ENCODE assay signal across 35 cellular contexts in the genomic region with DNA sequence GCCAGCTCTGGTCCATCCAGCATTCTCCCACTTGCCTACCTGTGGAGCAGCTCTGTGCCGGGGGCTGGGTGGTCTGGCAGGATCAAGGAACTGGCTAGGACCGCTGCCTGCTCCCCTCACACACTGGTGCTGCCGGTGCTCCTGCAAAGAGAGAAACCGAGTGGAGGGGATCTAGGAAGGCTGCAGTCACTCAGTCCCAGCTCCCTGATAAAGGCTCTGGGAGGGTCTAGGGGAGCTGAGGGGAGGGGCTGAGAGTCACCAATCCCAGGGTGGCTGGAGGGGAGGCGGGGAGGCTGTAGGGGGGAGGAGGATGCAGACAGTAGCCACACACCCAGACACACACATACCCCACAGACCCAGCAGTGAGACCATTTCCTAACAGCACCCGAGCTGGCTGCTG. TPM values are rescaled to one million over a fixed set of nuclear protein-coding genes. Genes with fewer than 3 reads are reported as not detected.
A peak's percentile ranks its signal among the peaks of the same experiment; 100 is the strongest.
DNase-seq lines count a peak whose midpoint lies in the region; ATAC-seq, FAIRE-seq and TF ChIP-seq lines count a peak whose summit lies in the region.
"Had no signal": no experiment of that assay in that cellular context is flagged by ENCODE, and none has a peak within 500 bp of the region (broad histone marks: within the 10 kb centered on the region; RNA-seq: fewer than 3 reads in every experiment).

A gene (minus strand): TSS at position 182 of the 400 bp plus-strand sequence. CDS start 732 bp downstream, outside the sequence.

- ATAC-seq in HepG2 (peak; percentile 55), right lobe of liver (no peak), WTC11 (peak; percentile 91), HG02763 (IDR thresholded peaks at IDR 0.05; ENCODE audit: unreplicated experiment) (no peak)
- ATAC-seq: activated CD4-positive, alpha-beta T cell treated with anti-CD3 and anti-CD28 coated beads for 36 hours; foreskin keratinocyte; stimulated activated naive CD8-positive, alpha-beta T cell treated with anti-CD3 and anti-CD28 coated beads, Interleukin-15, amount 100 ng/mL, for 72 hours had no signal

- no peak for TF ChIP-seq RAD21 in HepG2 (CRISPR knock-in tag; IDR thresholded peaks at IDR 0.05)

- H3K27ac ChIP-seq in HepG2 (ENCODE audit: extremely low read length, insufficient read depth, low read length) (no peak within 1 kb of the TSS), right lobe of liver (no peak within 1 kb of the TSS), vagina (no peak within 1 kb of the TSS), esophagus squamous epithelium (no peak within 1 kb of the TSS)
- H3K27ac ChIP-seq: A549, ascending aorta, BLaER1, epithelial cell of prostate, foreskin keratinocyte, ovary, PC-9, tibial nerve had no signal

- no peak for TF ChIP-seq EP300 in HepG2 (IDR thresholded peaks at IDR 0.05; ENCODE audit: low read depth in 2 of 2, low read length in 2 of 2)
- no peak for TF ChIP-seq EP300 in HepG2 (CRISPR knock-in tag; IDR thresholded peaks at IDR 0.05; ENCODE audit: borderline replicate concordance)

- no peaks in the 10 kb centered on the region for H4K20me1 ChIP-seq in HepG2 (ENCODE audit: insufficient read depth, low read length)
- H4K20me1 ChIP-seq: BLaER1 had no signal

- CTCF ChIA-PET in HepG2 (lab: Yijun Ruan, JAX; ENCODE audit: low intra/inter-chr PET ratio, low total read pairs) (no interaction called here), WTC11 (lab: Charles Lee) (interaction anchor here (0.6 to 2.4 kb wide), 16 partner anchors 9 to 380 kb away, joined by 3 to 19 read pairs (median 4); a partner anchor contains a TSS)

- no peak within 1 kb of the TSS for H3K4me3 ChIP-seq in HepG2 (replicated peaks in 1 of 3; ENCODE audit: insufficient read depth in 1 of 3, low read depth in 2 of 3, low read length in 3 of 3)
- H3K4me3 ChIP-seq in right lobe of liver = no peak within 1 kb of the TSS
- no peak within 1 kb of the TSS for H3K4me3 ChIP-seq in vagina
- no peak within 1 kb of the TSS for H3K4me3 ChIP-seq in esophagus squamous epithelium
- H3K4me3 ChIP-seq: A549, ascending aorta, BLaER1, ovary, PC-9, tibial nerve had no signal

- H3K36me3 Mint-ChIP-seq in WTC11 = no peaks in the 10 kb centered on the region
- H3K36me3 Mint-ChIP-seq: activated naive CD8-positive, alpha-beta T cell; IgD-negative memory B cell; naive B cell had no signal

- H3K79me2 ChIP-seq in HepG2 (ENCODE audit: insufficient read depth, low read length) = no peaks in the 10 kb centered on the region

- in situ Hi-C loops in HepG2 (cut with HindIII; ENCODE audit: extremely low pct_ligation_motif_present, low pct_unique_long_range_greater_than_20kb) = no loop called here

- peaks cover 4% of the 10 kb centered on the region for H3K27me3 Mint-ChIP-seq in WTC11 (ENCODE audit: low read depth)
- H3K27me3 Mint-ChIP-seq: activated CD4-positive, alpha-beta T cell treated with anti-CD3 and anti-CD28 coated beads for 36 hours; activated naive CD8-positive, alpha-beta T cell had no signal

- H3K4me3 Mint-ChIP-seq in WTC11 = peak within 1 kb of the TSS; percentile 47
- H3K4me3 Mint-ChIP-seq: activated CD4-positive, alpha-beta T cell treated with anti-CD3 and anti-CD28 coated beads for 36 hours; activated naive CD8-positive, alpha-beta T cell; IgD-negative memory B cell; stimulated activated naive CD8-positive, alpha-beta T cell treated with anti-CD3 and anti-CD28 coated beads, Interleukin-15, amount 100 ng/mL, for 72 hours had no signal

- peaks cover 31% of the 10 kb centered on the region for H3K4me1 ChIP-seq in HepG2 (ENCODE audit: insufficient read depth, low read length)
- H3K4me1 ChIP-seq in right lobe of liver = no peaks in the 10 kb centered on the region
- H3K4me1 ChIP-seq in vagina = no peaks in the 10 kb centered on the region
- H3K4me1 ChIP-seq in esophagus squamous epithelium = no peaks in the 10 kb centered on the region
- H3K4me1 ChIP-seq: A549, ascending aorta, tibial nerve had no signal

- peak within 1 kb of the TSS; percentile 5; the same call in 1 of the 2 replicates for H3K27ac Mint-ChIP-seq in WTC11
- H3K27ac Mint-ChIP-seq: activated CD4-positive, alpha-beta T cell treated with anti-CD3 and anti-CD28 coated beads for 36 hours; IgD-negative memory B cell had no signal

- H3K4me2 ChIP-seq in HepG2 (ENCODE audit: low read depth, low read length) = peak within 1 kb of the TSS; percentile 27; the same call in 1 of the 2 replicates
- H3K4me2 ChIP-seq: A549, BLaER1, PC-9 had no signal

- no peak for TF ChIP-seq CTCF in HepG2 (CRISPR knock-in tag; IDR thresholded peaks at IDR 0.05)
- no peak for TF ChIP-seq CTCF in right lobe of liver (IDR thresholded peaks at IDR 0.05)
- TF ChIP-seq CTCF in WTC11 (IDR thresholded peaks at IDR 0.05) = no peak
- no peak for TF ChIP-seq CTCF in vagina (IDR thresholded peaks at IDR 0.05)
- TF ChIP-seq CTCF in esophagus squamous epithelium (IDR thresholded peaks at IDR 0.05) = no peak

- WGBS in HepG2 (ENCODE audit: low lambda C conversion rate) = 10% methylated on average over 2 of the region's 6 CpGs
- 96% methylated on average over 5 of the region's 6 CpGs for WGBS in right lobe of liver (ENCODE audit: insufficient coverage, low coverage, low lambda C conversion rate, missing lambda C conversion rate)
- 63% methylated on average over 2 of the region's 6 CpGs; no CpG with 5 or more reads in 1 of the 2 donors for WGBS in esophagus squamous epithelium, 2 donors

- H3K9me3 Mint-ChIP-seq in WTC11 = no peaks in the 10 kb centered on the region
- H3K9me3 Mint-ChIP-seq: IgD-negative memory B cell; naive B cell; stimulated activated naive CD8-positive, alpha-beta T cell treated with anti-CD3 and anti-CD28 coated beads, Interleukin-15, amount 100 ng/mL, for 72 hours had no signal

- no peak for TF ChIP-seq POLR2A in HepG2 (IDR thresholded peaks at IDR 0.05; ENCODE audit: insufficient read depth in 1 of 2, low read depth in 2 of 2, low read length in 2 of 2)
- TF ChIP-seq POLR2A in right lobe of liver (IDR thresholded peaks at IDR 0.05) = no peak
- TF ChIP-seq POLR2A in vagina (IDR thresholded peaks at IDR 0.05) = no peak
- no peak for TF ChIP-seq POLR2A in esophagus squamous epithelium (IDR thresholded peaks at IDR 0.05)

- POLR2A ChIA-PET in HepG2 (lab: Yijun Ruan, JAX) (interaction anchor here (0.7 to 3.0 kb wide), 6 partner anchors 9 to 113 kb away, joined by 3 to 23 read pairs (median 4); a partner anchor contains a TSS), WTC11 (lab: Charles Lee) (interaction anchor here (0.7 to 1.3 kb wide), 3 partner anchors 44 to 95 kb away, joined by 3 read pairs; a partner anchor contains a TSS)

- H3K27me3 ChIP-seq in HepG2 (ENCODE audit: control insufficient read depth in 1 of 2, insufficient read depth in 2 of 2, low read length in 2 of 2) (peaks cover 3 to 44% of the 10 kb centered on the region in 2 experiments; a peak in 4 of 5 replicates), right lobe of liver (no peaks in the 10 kb centered on the region), vagina (no peaks in the 10 kb centered on the region), esophagus squamous epithelium (peaks cover 0 to 34% (median 0%) of the 10 kb centered on the region in 4 donors)
- H3K27me3 ChIP-seq: BLaER1, ovary had no signal

- no peaks in the 10 kb centered on the region for H3K9me3 ChIP-seq in HepG2 (ENCODE audit: low read length)
- no peaks in the 10 kb centered on the region for H3K9me3 ChIP-seq in right lobe of liver
- H3K9me3 ChIP-seq in vagina = no peaks in the 10 kb centered on the region
- H3K9me3 ChIP-seq in esophagus squamous epithelium = no peaks in the 10 kb centered on the region
- H3K9me3 ChIP-seq: A549, ascending aorta, BLaER1, ovary, tibial nerve had no signal

- DNase-seq in HepG2 (ENCODE audit: low spot score) (no peak), right lobe of liver (no peak), WTC11 (ENCODE audit: low spot score) (peak; percentile 53), iPS-NIHi11 (ENCODE audit: low spot score) (peak; percentile 57), LoVo (ENCODE audit: low spot score) (no peak), vagina (ENCODE audit: extremely low spot score in 2 of 2) (no peak), esophagus squamous epithelium (lab: John Stamatoyannopoulos, UW) (no peak)
- DNase-seq: activated CD4-positive, alpha-beta T cell treated with anti-CD3 and anti-CD28 coated beads for 36 hours; central memory CD4-positive, alpha-beta T cell; COR-L47; DMS79; foreskin keratinocyte; hippocampal formation; kidney glomerular epithelial cell; mammary epithelial cell; naive B cell; NCI-H1436 treated with DMSO at 0.1 percent for 48 hours; NCI-H774; ovary; PC-9; SIG-M5; stimulated activated CD4-positive, alpha-beta T cell treated with anti-CD3 and anti-CD28 coated beads, Interleukin-12 subunit alpha, Interleukin-12 subunit beta, amount 100 ng/mL, for 4 hours; stimulated activated naive CD8-positive, alpha-beta T cell treated with anti-CD3 and anti-CD28 coated beads, Interleukin-15, amount 100 ng/mL, for 72 hours; T-helper 1 cell had no signal

- no TSS peak for BruUV-seq in HepG2 (replicated peaks; lab: Mats Ljungman, UMichigan)

- no peak within 1 kb of the TSS for H2AFZ ChIP-seq in HepG2 (ENCODE audit: low read length)
- H2AFZ ChIP-seq: PC-9 had no signal

- H3K36me3 ChIP-seq in HepG2 (replicated peaks in 1 of 2; ENCODE audit: control insufficient read depth in 1 of 2, insufficient read depth in 2 of 2, low read length in 2 of 2) = no peaks in the 10 kb centered on the region
- no peaks in the 10 kb centered on the region for H3K36me3 ChIP-seq in right lobe of liver
- no peaks in the 10 kb centered on the region for H3K36me3 ChIP-seq in vagina
- H3K36me3 ChIP-seq in esophagus squamous epithelium = no peaks in the 10 kb centered on the region
- H3K36me3 ChIP-seq: ascending aorta, BLaER1, ovary, tibial nerve had no signal

- no peak within 1 kb of the TSS for H3K9ac ChIP-seq in HepG2 (ENCODE audit: insufficient read depth, low read depth, low read length)
- H3K9ac ChIP-seq: BLaER1 had no signal

- intact Hi-C loops in HepG2 (cut with micrococcal nuclease; ENCODE audit: unreplicated experiment) (no loop called here), right lobe of liver (cut with DNase I) (loop anchor here in 1 of 2 donors (5.0 kb wide), 1 partner anchor 41 kb away; no protein-coding TSS in a partner anchor), vagina (cut with DNase I) (no loop called here), esophagus squamous epithelium (cut with DNase I) (no loop called here)

- FAIRE-seq in HepG2 (lab: Jason Lieb, UNC) = no peak
- FAIRE-seq: A549, GM12892 had no signal

- H3K4me1 Mint-ChIP-seq in WTC11 = peaks cover 24% of the 10 kb centered on the region

RNA-seq across cellular contexts. Expression of the gene that starts here (rescaled TPM):
- total RNA-seq in HepG2 (2016; rRNA removed; fragmentation: Illumina TruSeq; extraction: Trizol) (0.15 TPM in 1 of 2 replicates, not detected in the other), right lobe of liver (not detected), WTC11 (2021) (4.1 to 6.8 TPM (median 6.1 TPM) in 3 replicates), vagina (not detected), esophagus squamous epithelium (not detected)
- not detected in 2 replicates for total RNA-seq in HepG2 (2016; cell fraction: cytosol; rRNA removed; fragmentation: Illumina TruSeq; extraction: Trizol; ENCODE audit: low read depth)
- total RNA-seq in HepG2 (2016; cell fraction: insoluble cytoplasmic fraction; rRNA removed; fragmentation: Illumina TruSeq; extraction: Trizol) = 0.19 TPM in 1 of 2 replicates, not detected in the other
- total RNA-seq in HepG2 (2016; cell fraction: membrane; rRNA removed; fragmentation: Illumina TruSeq; extraction: Trizol) = not detected in 2 replicates
- total RNA-seq in HepG2 (2016; cell fraction: nucleus; rRNA removed; fragmentation: Illumina TruSeq; extraction: Trizol) = not detected in 2 replicates
- polyA plus RNA-seq in HepG2 (2011; rRNA removed) = 0.13 and 0.25 TPM in 2 replicates
- polyA plus RNA-seq in HepG2 (2011; cell fraction: cytosol; rRNA removed) = 0.14 TPM in 1 of 2 replicates, not detected in the other
- polyA plus RNA-seq in HepG2 (2011; cell fraction: nucleus; rRNA removed) = 0.59 and 0.64 TPM in 2 replicates
- 0.21 TPM in 1 of 2 replicates, not detected in the other for polyA plus RNA-seq in HepG2 (2012)
- polyA plus RNA-seq in HepG2 (2016; cell fraction: cytosol; fragmentation: Illumina TruSeq; extraction: Trizol; ENCODE audit: low read depth) = not detected in 2 replicates
- 0.43 TPM in 1 of 2 replicates, not detected in the other for polyA plus RNA-seq in HepG2 (2016; cell fraction: insoluble cytoplasmic fraction; fragmentation: Illumina TruSeq; extraction: Trizol; ENCODE audit: low read depth)
- polyA plus RNA-seq in HepG2 (2016; cell fraction: membrane; fragmentation: Illumina TruSeq; extraction: Trizol; ENCODE audit: low read depth) = not detected in 2 replicates
- polyA plus RNA-seq in HepG2 (2016; cell fraction: nucleus; fragmentation: Illumina TruSeq; extraction: Trizol; ENCODE audit: insufficient read depth, low read depth) = 1.00 TPM in 1 of 2 replicates, not detected in the other
- not detected in 2 replicates for polyA minus RNA-seq in HepG2 (2011; rRNA and poly(A)+ RNA removed; ENCODE audit: low replicate concordance)
- polyA minus RNA-seq in HepG2 (2011; cell fraction: cytosol; rRNA and poly(A)+ RNA removed) = not detected in 2 replicates
- polyA minus RNA-seq in HepG2 (2011; cell fraction: nucleus; rRNA and poly(A)+ RNA removed) = not detected in 2 replicates
- total RNA-seq: ascending aorta, dermis microvascular lymphatic vessel endothelial cell, foreskin keratinocyte, mammary epithelial cell, MCF 10A, ovary, PC-9, tibial nerve had no signal
- polyA plus RNA-seq: foreskin keratinocyte, IgD-negative memory B cell, mammary epithelial cell had no signal

Comparison
In these comparisons a context has a peak if more than half of its experiments do, and no peak if none do; other contexts are left out.
1. Peak in ATAC-seq and H3K4me2 ChIP-seq in HepG2; RNA of the gene not detected or under 1 TPM.
2. DNase-seq: peak in WTC11 (single experiment) and iPS-NIHi11 (single experiment); none in HepG2 (single experiment), right lobe of liver (0 of 3), LoVo (single experiment), vagina (0 of 2) and esophagus squamous epithelium (single experiment).